ENCODE assay signal across 19 cellular contexts in the genomic region with DNA sequence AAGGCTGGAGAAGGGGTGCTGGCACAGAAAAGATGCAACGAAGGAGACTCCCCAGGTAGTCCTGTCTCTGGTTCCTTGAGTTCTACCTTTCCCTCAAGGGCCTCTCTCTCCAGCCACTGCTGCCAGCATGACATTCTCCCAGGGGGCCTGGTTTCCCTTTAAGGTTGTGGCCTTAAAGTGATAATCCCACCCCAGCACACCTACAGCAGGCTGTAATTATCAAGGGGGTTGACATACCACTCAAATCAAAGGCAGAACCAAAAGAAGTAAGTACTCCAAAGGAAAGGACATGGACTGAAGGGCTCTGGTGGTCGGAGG.
A peak's percentile ranks its signal among the peaks of the same experiment; 100 is the strongest.
DNase-seq lines count a peak whose midpoint lies in the region; ATAC-seq, FAIRE-seq and TF ChIP-seq lines count a peak whose summit lies in the region.
"Had no signal": no experiment of that assay in that cellular context is flagged by ENCODE, and none has a peak within 500 bp of the region (broad histone marks: within the 10 kb centered on the region; RNA-seq: fewer than 3 reads in every experiment).

No MANE protein-coding gene starts in this region.

- peak; percentile 2 for ATAC-seq in GM19467 (IDR thresholded peaks at IDR 0.05; ENCODE audit: unreplicated experiment)
- peak; percentile 4 for ATAC-seq in HG03280 (IDR thresholded peaks at IDR 0.05; ENCODE audit: unreplicated experiment)
- no peak; the same call in 2 of the 3 replicates for ATAC-seq in GM12878
- ATAC-seq: HCT116, K562, right cardiac atrium had no signal

- CTCF ChIA-PET in GM12878 (lab: Yijun Ruan, JAX), result interaction anchor here (0.5 to 1.3 kb wide), 5 partner anchors 18 to 244 kb away, joined by 3 read pairs; no protein-coding TSS in a partner anchor

- H3K9me3 ChIP-seq in DOHH2 (ENCODE audit: control insufficient read depth, insufficient read depth, low read length), result no peaks in the 10 kb centered on the region
- no peaks in the 10 kb centered on the region for H3K9me3 ChIP-seq in GM12878 (replicated peaks; ENCODE audit: control insufficient read depth, insufficient read depth, low read length)
- H3K9me3 ChIP-seq in esophagus muscularis mucosa, result no peaks in the 10 kb centered on the region

- peak overlapping the region; percentile 14; the same call in 1 of the 2 replicates for H3K9ac ChIP-seq in GM12878 (ENCODE audit: control insufficient read depth, insufficient read depth, low read length)

- peaks cover 30% of the 10 kb centered on the region for H3F3A ChIP-seq in DOHH2 (ENCODE audit: control insufficient read depth, insufficient read depth)

- POLR2A ChIA-PET in GM12878 (lab: Charles Lee), result interaction anchor here (1.4 kb wide), 1 partner anchor 98 kb away, joined by 10 read pairs; no protein-coding TSS in a partner anchor

- H2AFZ ChIP-seq in GM12878 (ENCODE audit: control insufficient read depth, low read depth, low read length), result peak overlapping the region; percentile 54

- no peaks in the 10 kb centered on the region for H3K9me2 ChIP-seq in DOHH2 (replicated peaks; ENCODE audit: control insufficient read depth, low read length)

- no peak for TF ChIP-seq RAD21 in GM12878 (IDR thresholded peaks at IDR 0.05; ENCODE audit: insufficient read depth, low read depth, low read length)

- H3K79me2 ChIP-seq in DOHH2 (ENCODE audit: control insufficient read depth, low read length) (peaks cover 41% of the 10 kb centered on the region), GM12878 (ENCODE audit: control insufficient read depth, insufficient read depth, low read length) (no peaks in the 10 kb centered on the region)

- H3K27me3 ChIP-seq in DOHH2 (ENCODE audit: control insufficient read depth, low read length) (no peaks in the 10 kb centered on the region), GM12878 (replicated peaks in 1 of 2; ENCODE audit: control insufficient read depth in 2 of 2, insufficient read depth in 2 of 2, low read length in 1 of 2) (no peaks in the 10 kb centered on the region; a peak in 1 of 4 replicates), esophagus muscularis mucosa (peaks cover 0 to 7% (median 0%) of the 10 kb centered on the region in 4 donors)

- no peak for FAIRE-seq in GM12878 (lab: Jason Lieb, UNC)
- FAIRE-seq: K562 had no signal

- SMC1A ChIA-PET in GM12878 (lab: Charles Lee; ENCODE audit: uncharacterized antibody, unreplicated experiment), result interaction anchor here (0.7 to 4.6 kb wide), 4 partner anchors 98 to 698 kb away, joined by 3 to 39 read pairs (median 4); no protein-coding TSS in a partner anchor

- H3K4me2 ChIP-seq in DOHH2 (ENCODE audit: low read length), result peak overlapping the region; percentile 87
- peak overlapping the region; percentile 88 for H3K4me2 ChIP-seq in GM12878 (ENCODE audit: control insufficient read depth, insufficient read depth)

- BruUV-seq in GM12878 (replicated peaks; lab: Mats Ljungman, UMichigan), result no TSS peak

- H4K20me1 ChIP-seq in DOHH2 (ENCODE audit: control insufficient read depth, insufficient read depth, low read depth, low read length), result no peaks in the 10 kb centered on the region
- no peaks in the 10 kb centered on the region for H4K20me1 ChIP-seq in GM12878 (ENCODE audit: control insufficient read depth, insufficient read depth)

- 0% methylated on average over 2 of the region's 2 CpGs for WGBS in GM12878 (ENCODE audit: insufficient coverage, insufficient replicate concordance, low lambda C conversion rate, missing lambda C conversion rate)
- WGBS in esophagus muscularis mucosa, result 88% methylated on average over 2 of the region's 2 CpGs

- no peak for TF ChIP-seq POLR2A in GM12878 (IDR thresholded peaks at IDR 0.05; ENCODE audit: low read depth, low read length)
- no peak for TF ChIP-seq POLR2A in esophagus muscularis mucosa (IDR thresholded peaks at IDR 0.05; ENCODE audit: low read depth)

- H3K4me1 ChIP-seq in DOHH2 (ENCODE audit: control insufficient read depth, low read length) (peaks cover 86% of the 10 kb centered on the region), GM12878 (ENCODE audit: control insufficient read depth, insufficient read depth, low read length) (peaks cover 43% of the 10 kb centered on the region), esophagus muscularis mucosa (no peaks in the 10 kb centered on the region)

- TF ChIP-seq EP300 in GM12878 (IDR thresholded peaks at IDR 0.05; ENCODE audit: borderline replicate concordance in 1 of 2, control insufficient read depth in 1 of 2, low read depth in 2 of 2, low read length in 2 of 2), result no peak
- no peak for TF ChIP-seq EP300 in esophagus muscularis mucosa (IDR thresholded peaks at IDR 0.05)

- RAD21 ChIA-PET in GM12878 (lab: Charles Lee; ENCODE audit: unreplicated experiment), result interaction anchor here (0.9 to 2.9 kb wide), 2 partner anchors 68 to 112 kb away, joined by 3 to 14 read pairs; no protein-coding TSS in a partner anchor

- peak overlapping the region; percentile 78 for H3K4me3 ChIP-seq in DOHH2 (ENCODE audit: low read length)
- no peak overlapping the region for H3K4me3 ChIP-seq in GM12878
- H3K4me3 ChIP-seq in esophagus muscularis mucosa, result no peak overlapping the region
- H3K4me3 ChIP-seq: K562 had no signal

- in situ Hi-C loops in GM12878 (cut with MboI), result no loop called here

- H3K36me3 ChIP-seq in DOHH2 (ENCODE audit: control insufficient read depth, low read length) (peaks cover 20% of the 10 kb centered on the region), GM12878 (ENCODE audit: control insufficient read depth in 2 of 2, insufficient read depth in 2 of 2, low read length in 1 of 2) (no peaks in the 10 kb centered on the region), esophagus muscularis mucosa (no peaks in the 10 kb centered on the region)

- DNase-seq in GM12878 (ENCODE audit: low read depth, low spot score) (no peak), NCI-H226 (no peak), esophagus muscularis mucosa (ENCODE audit: extremely low spot score) (no peak)
- no peak for DNase-seq in stimulated activated CD8-positive, alpha-beta memory T cell treated with anti-CD3 and anti-CD28 coated beads, Interleukin-4, amount 100 ng/mL, for 48 hours
- no peak for DNase-seq in activated CD4-positive, alpha-beta T cell treated with anti-CD3 and anti-CD28 coated beads, Interleukin-2, amount 50 U/mL, for 48 hours
- DNase-seq: activated gamma-delta T cell treated with Interleukin-2 at 50 U/mL for 16 hours; anterior cingulate cortex; NCI-H1417 treated with DMSO at 0.1 percent for 48 hours; NCI-H2227 treated with DMSO at 0.1 percent for 48 hours; NK-92 treated with Interleukin-12 subunit alpha and Interleukin-12 subunit beta, amount 100 ng/mL, for 24 hours; occipital lobe; right cardiac atrium; Right ventricle myocardium superior had no signal

- intact Hi-C loops in GM12878 (cut with micrococcal nuclease; ENCODE audit: unreplicated experiment) (loop anchor here (5.0 kb wide), 1 partner anchor 112 kb away; no protein-coding TSS in a partner anchor), esophagus muscularis mucosa (cut with DNase I) (no loop called here)

- H3K27ac ChIP-seq in DOHH2 (ENCODE audit: low read depth, low read length), result peak overlapping the region; percentile 97
- H3K27ac ChIP-seq in GM12878 (ENCODE audit: control insufficient read depth, insufficient read depth), result no peak overlapping the region
- no peak overlapping the region for H3K27ac ChIP-seq in esophagus muscularis mucosa (replicated peaks in 1 of 4)
- H3K27ac ChIP-seq: HL-60 had no signal

- TF ChIP-seq CTCF in DOHH2 (IDR thresholded peaks at IDR 0.05; ENCODE audit: low read depth, low read length, poor library complexity, severe bottlenecking) (no peak), GM12878 (IDR thresholded peaks at IDR 0.05 in 2 of 3, conservative IDR thresholded peaks at IDR 0.05 in 1 of 3; ENCODE audit: control insufficient read depth in 2 of 3, extremely low read depth in 1 of 3, insufficient read depth in 1 of 3, low read depth in 3 of 3, low read length in 3 of 3) (no peak), esophagus muscularis mucosa (IDR thresholded peaks at IDR 0.05) (no peak)

TF ChIP-seq in GM12878, 131 proteins besides CTCF, POLR2A, EP300 and RAD21 (continues in another document):
- TF ChIP-seq, protein P1, sequence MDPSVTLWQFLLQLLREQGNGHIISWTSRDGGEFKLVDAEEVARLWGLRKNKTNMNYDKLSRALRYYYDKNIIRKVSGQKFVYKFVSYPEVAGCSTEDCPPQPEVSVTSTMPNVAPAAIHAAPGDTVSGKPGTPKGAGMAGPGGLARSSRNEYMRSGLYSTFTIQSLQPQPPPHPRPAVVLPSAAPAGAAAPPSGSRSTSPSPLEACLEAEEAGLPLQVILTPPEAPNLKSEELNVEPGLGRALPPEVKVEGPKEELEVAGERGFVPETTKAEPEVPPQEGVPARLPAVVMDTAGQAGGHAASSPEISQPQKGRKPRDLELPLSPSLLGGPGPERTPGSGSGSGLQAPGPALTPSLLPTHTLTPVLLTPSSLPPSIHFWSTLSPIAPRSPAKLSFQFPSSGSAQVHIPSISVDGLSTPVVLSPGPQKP (IDR thresholded peaks at IDR 0.05; ENCODE audit: low read depth, low read length), result no peak
- TF ChIP-seq KLF5 (IDR thresholded peaks at IDR 0.05; ENCODE audit: partially characterized antibody) (no peak), SMARCA5 (IDR thresholded peaks at IDR 0.05) (no peak), FOXK2 (IDR thresholded peaks at IDR 0.05) (no peak), TBL1XR1 (IDR thresholded peaks at IDR 0.05; ENCODE audit: low read depth, low read length) (no peak)
